35 cellular contexts compared by ENCODE assay signal in genomic region chr3:134468519-134468918, GRCh38.
"Had no signal": no experiment of that assay in that cellular context is flagged by ENCODE, and none has a peak within 500 bp of the region (broad histone marks: within the 10 kb centered on the region; RNA-seq: fewer than 3 reads in every experiment).

No MANE protein-coding gene starts in this region.

- H3K4me3 ChIP-seq: MG63, Peyer's patch, SJSA1 had no signal

- H3K4me3 Mint-ChIP-seq: activated CD4-positive, alpha-beta memory T cell treated with anti-CD3 and anti-CD28 coated beads, Interleukin-2, amount 10 ng/mL, durations not matched to agents 7 days and 5 days; activated CD8-positive, alpha-beta memory T cell treated with anti-CD3 and anti-CD28 coated beads, Interleukin-2, amount 10 ng/mL, durations not matched to agents 7 days and 5 days; activated naive CD4-positive, alpha-beta T cell treated with anti-CD3 and anti-CD28 coated beads, Interleukin-2, amount 10 ng/mL, durations not matched to agents 7 days and 5 days; activated naive CD8-positive, alpha-beta T cell; activated naive CD8-positive, alpha-beta T cell treated with anti-CD3 and anti-CD28 coated beads, Interleukin-2, amount 50 U/mL, for 24 hours; T-cell had no signal

- H3K27ac Mint-ChIP-seq: activated CD4-positive, alpha-beta memory T cell treated with anti-CD3 and anti-CD28 coated beads, Interleukin-2, amount 10 ng/mL, durations not matched to agents 7 days and 5 days; activated CD8-positive, alpha-beta memory T cell treated with anti-CD3 and anti-CD28 coated beads, Interleukin-2, amount 10 ng/mL, durations not matched to agents 7 days and 5 days; activated naive CD4-positive, alpha-beta T cell treated with anti-CD3 and anti-CD28 coated beads, Interleukin-2, amount 10 ng/mL, durations not matched to agents 7 days and 5 days; activated naive CD8-positive, alpha-beta T cell; activated naive CD8-positive, alpha-beta T cell treated with anti-CD3 and anti-CD28 coated beads, Interleukin-2, amount 50 U/mL, for 24 hours; T-cell had no signal

- H3K27me3 ChIP-seq: brain microvascular endothelial cell, MG63, Peyer's patch, SJSA1 had no signal

- H3K27me3 Mint-ChIP-seq: activated CD4-positive, alpha-beta memory T cell treated with anti-CD3 and anti-CD28 coated beads, Interleukin-2, amount 10 ng/mL, durations not matched to agents 7 days and 5 days; activated CD8-positive, alpha-beta memory T cell treated with anti-CD3 and anti-CD28 coated beads, Interleukin-2, amount 10 ng/mL, durations not matched to agents 7 days and 5 days; activated naive CD8-positive, alpha-beta T cell; activated naive CD8-positive, alpha-beta T cell treated with anti-CD3 and anti-CD28 coated beads, Interleukin-2, amount 50 U/mL, for 24 hours had no signal

- H3K36me3 Mint-ChIP-seq: activated CD8-positive, alpha-beta memory T cell treated with anti-CD3 and anti-CD28 coated beads, Interleukin-2, amount 10 ng/mL, durations not matched to agents 7 days and 5 days; activated naive CD4-positive, alpha-beta T cell treated with anti-CD3 and anti-CD28 coated beads, Interleukin-2, amount 10 ng/mL, durations not matched to agents 7 days and 5 days had no signal

- H3K9me3 Mint-ChIP-seq: activated CD4-positive, alpha-beta memory T cell treated with anti-CD3 and anti-CD28 coated beads, Interleukin-2, amount 10 ng/mL, durations not matched to agents 7 days and 5 days; activated naive CD4-positive, alpha-beta T cell treated with anti-CD3 and anti-CD28 coated beads, Interleukin-2, amount 10 ng/mL, durations not matched to agents 7 days and 5 days; activated naive CD8-positive, alpha-beta T cell treated with anti-CD3 and anti-CD28 coated beads, Interleukin-2, amount 50 U/mL, for 24 hours; T-cell had no signal

- ATAC-seq: activated CD8-positive, alpha-beta memory T cell treated with anti-CD3 and anti-CD28 coated beads, Interleukin-2, amount 10 ng/mL, durations not matched to agents 7 days and 5 days; activated naive CD8-positive, alpha-beta T cell treated with anti-CD3 and anti-CD28 coated beads, Interleukin-2, amount 50 U/mL, for 24 hours; PC-3; SK-N-SH treated with all-trans-retinoic acid at 6 μM for 48 hours; T-cell had no signal

- DNase-seq: activated CD4-positive, alpha-beta memory T cell treated with anti-CD3 and anti-CD28 coated beads, Interleukin-2, amount 10 ng/mL, durations not matched to agents 7 days and 5 days; activated CD4-positive, alpha-beta T cell treated with anti-CD3 and anti-CD28 coated beads for 1 hour; activated CD4-positive, alpha-beta T cell treated with anti-CD3 and anti-CD28 coated beads for 48 hours; activated CD4-positive, CD25-positive, alpha-beta regulatory T cell; activated CD8-positive, alpha-beta memory T cell treated with anti-CD3 and anti-CD28 coated beads for 24 hours; activated CD8-positive, alpha-beta memory T cell treated with anti-CD3 and anti-CD28 coated beads, Interleukin-2, amount 10 ng/mL, durations not matched to agents 7 days and 5 days; activated CD8-positive, alpha-beta memory T cell treated with anti-CD3 and anti-CD28 coated beads, Interleukin-2, amount 50 U/mL, for 48 hours; activated effector memory CD4-positive, alpha-beta T cell treated with Interleukin-2 at 50 U/mL for 16 hours; activated naive CD4-positive, alpha-beta T cell treated with anti-CD3 and anti-CD28 coated beads, Interleukin-2, amount 10 ng/mL, durations not matched to agents 7 days and 5 days; activated naive CD8-positive, alpha-beta T cell treated with anti-CD3 and anti-CD28 coated beads, Interleukin-2, amount 50 U/mL, for 24 hours; activated T-cell treated with anti-CD3 and anti-CD28 coated beads, Interleukin-2, amount 50 U/mL, for 48 hours; anterior cingulate cortex; brain microvascular endothelial cell; central memory CD4-positive, alpha-beta T cell; Kasumi-1; KG1; MG63; NCI-H1048; NCI-H1105 treated with DMSO at 0.1 percent for 48 hours; NCI-H1436; NCI-H1694; NCI-H1930; NCI-H345; NCI-H524 treated with DMSO at 0.1 percent for 48 hours; PC-3; Peyer's patch; RPMI8226; SHP77 treated with DMSO at 0.1 percent for 48 hours; T-cell; T-helper 2 cell; T-helper 9 cell had no signal

- H3K4me1 Mint-ChIP-seq: activated CD4-positive, alpha-beta memory T cell treated with anti-CD3 and anti-CD28 coated beads, Interleukin-2, amount 10 ng/mL, durations not matched to agents 7 days and 5 days; activated CD8-positive, alpha-beta memory T cell treated with anti-CD3 and anti-CD28 coated beads, Interleukin-2, amount 10 ng/mL, durations not matched to agents 7 days and 5 days; activated naive CD4-positive, alpha-beta T cell treated with anti-CD3 and anti-CD28 coated beads, Interleukin-2, amount 10 ng/mL, durations not matched to agents 7 days and 5 days; activated naive CD8-positive, alpha-beta T cell treated with anti-CD3 and anti-CD28 coated beads, Interleukin-2, amount 50 U/mL, for 24 hours; T-cell had no signal

- H3K36me3 ChIP-seq: brain microvascular endothelial cell, Peyer's patch, SJSA1 had no signal

- H3K27ac ChIP-seq: brain microvascular endothelial cell, Peyer's patch, SJSA1, VCaP had no signal

- H3K9me3 ChIP-seq: MG63, Peyer's patch, SJSA1 had no signal
